25 cellular contexts compared by ENCODE assay signal in the genomic region with DNA sequence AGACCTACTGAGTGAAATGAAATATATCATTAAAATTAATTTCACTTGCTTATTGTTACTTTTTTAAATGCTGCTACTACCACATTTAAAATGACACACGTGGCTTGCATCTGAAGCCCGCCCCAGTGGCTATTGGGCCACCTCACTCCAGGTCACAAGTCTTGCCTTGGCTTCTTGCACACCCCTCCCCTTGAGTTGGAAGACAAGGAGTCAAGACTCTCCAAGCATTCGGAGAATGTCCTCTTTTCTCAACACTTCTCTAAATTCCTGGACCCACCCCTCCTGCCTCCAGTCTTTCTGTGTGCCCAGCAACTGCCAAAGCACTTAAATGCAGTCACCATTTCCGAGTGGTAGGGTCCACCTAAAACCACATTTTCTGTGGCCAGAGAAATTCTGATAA.
DNase-seq lines count a peak whose midpoint lies in the region; ATAC-seq, FAIRE-seq and TF ChIP-seq lines count a peak whose summit lies in the region.
"Had no signal": no experiment of that assay in that cellular context is flagged by ENCODE, and none has a peak within 500 bp of the region (broad histone marks: within the 10 kb centered on the region; RNA-seq: fewer than 3 reads in every experiment).

No MANE protein-coding gene starts in this region.

- H3K4me1 ChIP-seq in HAP-1: no peaks in the 10 kb centered on the region
- H3K4me1 ChIP-seq: foreskin keratinocyte, SJCRH30 had no signal

- no peak for FAIRE-seq in GM19239 (lab: Jason Lieb, UNC)
- FAIRE-seq: GM12891 had no signal

- TF ChIP-seq CTCF in omental fat pad (IDR thresholded peaks at IDR 0.05): no peak

- no peaks in the 10 kb centered on the region for H3K9me3 ChIP-seq in HAP-1
- H3K9me3 ChIP-seq: BLaER1 treated with 17β-estradiol and CSF1 and Interleukin-3, amounts not matched to agents 10 nM and 100 nM; heart right ventricle; SJCRH30; spleen had no signal

- H3K4me3 ChIP-seq in HAP-1: no peak overlapping the region
- H3K4me3 ChIP-seq: BLaER1 treated with 17β-estradiol and CSF1 and Interleukin-3, amounts not matched to agents 10 nM and 100 nM; heart right ventricle; SJCRH30; spleen had no signal

- H3K27me3 ChIP-seq in HAP-1 (ENCODE audit: low read depth): no peaks in the 10 kb centered on the region; the same call in 1 of the 2 replicates
- H3K27me3 ChIP-seq: heart right ventricle, SJCRH30 had no signal

- DNase-seq in astrocyte of the hippocampus (ENCODE audit: low read depth, low spot score): peak; percentile 21
- DNase-seq in iPS-NIHi11 (ENCODE audit: low spot score): peak; percentile 38
- no peak for DNase-seq in omental fat pad (ENCODE audit: low spot score)
- no peak for DNase-seq in GM19239 (ENCODE audit: insufficient read length, low spot score)
- no peak for DNase-seq in NCI-H2196 treated with DMSO at 0.1 percent for 48 hours (lab: John Stamatoyannopoulos, UW; ENCODE audit: unreplicated experiment)
- DNase-seq in activated CD4-positive, CD25-positive, alpha-beta regulatory T cell (lab: John Stamatoyannopoulos, UW): no peak
- no peak for DNase-seq in HAP-1 (ENCODE audit: low spot score in 2 of 2)
- DNase-seq: activated CD4-positive, alpha-beta T cell treated with anti-CD3 and anti-CD28 coated beads, Interleukin-2, amount 50 U/mL, for 48 hours; activated naive CD4-positive, alpha-beta T cell treated with Interleukin-2 at 50 U/mL for 16 hours; central memory CD4-positive, alpha-beta T cell; dermis blood vessel endothelial cell; foreskin keratinocyte; heart right ventricle; kidney glomerular epithelial cell; NCI-H2081; NCI-H446; NCI-H82; right cardiac atrium; SJCRH30; spleen; stimulated activated naive CD8-positive, alpha-beta T cell treated with anti-CD3 and anti-CD28 coated beads, Interleukin-15, amount 100 ng/mL, for 72 hours; T1000 had no signal

- ATAC-seq in omental fat pad (ENCODE audit: low FRiP score): peak; percentile 12
- ATAC-seq: HCT116; heart right ventricle; right cardiac atrium; stimulated activated naive CD8-positive, alpha-beta T cell treated with anti-CD3 and anti-CD28 coated beads, Interleukin-15, amount 100 ng/mL, for 72 hours had no signal

- H3K36me3 ChIP-seq in HAP-1 (replicated peaks): no peaks in the 10 kb centered on the region
- H3K36me3 ChIP-seq: BLaER1 treated with 17β-estradiol and CSF1 and Interleukin-3, amounts not matched to agents 10 nM and 100 nM; heart right ventricle; SJCRH30; spleen had no signal

- in situ Hi-C loops in HAP-1 (cut with MboI; ENCODE audit: low sequenced_read_pairs): no loop called here

Comparison
In these comparisons a context has a peak if more than half of its experiments do, and no peak if none do; other contexts are left out.
1. DNase-seq: peak in astrocyte of the hippocampus (single experiment) and iPS-NIHi11 (single experiment); none in omental fat pad (single experiment), GM19239 (single experiment), NCI-H2196 treated with DMSO at 0.1 percent for 48 hours (single experiment), activated CD4-positive, CD25-positive, alpha-beta regulatory T cell (0 of 4) and HAP-1 (0 of 2).